Comparison of ENCODE assay signal across 8 cellular contexts in genomic region chr10:127853868-127854768, GRCh38. TPM values are rescaled to one million over a fixed set of nuclear protein-coding genes. Genes with fewer than 3 reads are reported as not detected.
DNase-seq lines count a peak whose midpoint lies in the region; ATAC-seq and TF ChIP-seq lines count a peak whose summit lies in the region.

No MANE protein-coding gene starts in this region.

- ATAC-seq in GM19455 (IDR thresholded peaks at IDR 0.05; ENCODE audit: unreplicated experiment), result peak; percentile 62
- peak; percentile 52 for ATAC-seq in HG03469 (IDR thresholded peaks at IDR 0.05; ENCODE audit: unreplicated experiment)

- DNase-seq in COR-L47 (lab: John Stamatoyannopoulos, UW) (peak; percentile 1), NOMO-1 treated with dmso at 0.1 percent for 144 hours (lab: John Stamatoyannopoulos, UW; ENCODE audit: unreplicated experiment) (peak; percentile 24), fibroblast of peridontal ligament (ENCODE audit: extremely low read depth) (peak; percentile 56), tibial artery (peak in 1 of 2 donors; percentile 55)
- DNase-seq in activated T-cell treated with anti-CD3 and anti-CD28 coated beads, Interleukin-2, amount 50 U/mL, for 1 hour, result peak; percentile 47

- peak; percentile 100 for TF ChIP-seq RAD21 in neural cell (conservative IDR thresholded peaks at IDR 0.05)

- no peak overlapping the region for H3K9ac ChIP-seq in neural cell (ENCODE audit: low read length)

- peaks cover 0 to 3% (median 0%) of the 10 kb centered on the region in 4 donors for H3K4me1 ChIP-seq in tibial artery

- no peaks in the 10 kb centered on the region for H4K20me1 ChIP-seq in neural cell (ENCODE audit: insufficient read depth)

- no peaks in the 10 kb centered on the region for H3K79me2 ChIP-seq in neural cell (replicated peaks; ENCODE audit: insufficient read depth, low read length)

- H3F3A ChIP-seq in neural cell (ENCODE audit: insufficient read depth, low read length, poor library complexity, severe bottlenecking), result no peaks in the 10 kb centered on the region

- H3K9me2 ChIP-seq in neural cell (ENCODE audit: insufficient read depth, low read length), result no peaks in the 10 kb centered on the region

- TF ChIP-seq EP300 in neural cell (conservative IDR thresholded peaks at IDR 0.05; ENCODE audit: poor library complexity, severe bottlenecking), result no peak

- H3K4me2 ChIP-seq in neural cell (ENCODE audit: low read length), result no peak overlapping the region

- H3K9me3 ChIP-seq in neural cell (ENCODE audit: low read length) (no peaks in the 10 kb centered on the region), tibial artery (no peaks in the 10 kb centered on the region)

- H3K4me3 ChIP-seq in neural cell (ENCODE audit: low read length) (no peak overlapping the region), tibial artery (no peak overlapping the region)

- H3K27ac ChIP-seq in neural cell (ENCODE audit: low read length) (no peak overlapping the region), tibial artery (no peak overlapping the region)

- H3K36me3 ChIP-seq in neural cell (ENCODE audit: insufficient read depth, low read length), result no peaks in the 10 kb centered on the region
- H3K36me3 ChIP-seq in tibial artery, result no peaks in the 10 kb centered on the region

- TF ChIP-seq CTCF in neural cell (IDR thresholded peaks at IDR 0.05; ENCODE audit: poor library complexity, severe bottlenecking) (peak; percentile 99), tibial artery (IDR thresholded peaks at IDR 0.05) (peak; percentile 71 to 89)

- intact Hi-C loops in tibial artery (cut with DNase I; ENCODE audit: low total_unique reads), result no loop called here

- H3K27me3 ChIP-seq in neural cell (ENCODE audit: insufficient read depth, low read depth, low read length), result no peaks in the 10 kb centered on the region
- H3K27me3 ChIP-seq in tibial artery, result peaks cover 0 to 13% of the 10 kb centered on the region in 2 donors

- no peak overlapping the region for H2AFZ ChIP-seq in neural cell (ENCODE audit: low read depth, low read length)

TF ChIP-seq in neural cell, 6 proteins besides CTCF, POLR2A, EP300 and RAD21:
- TF ChIP-seq, protein P1, sequence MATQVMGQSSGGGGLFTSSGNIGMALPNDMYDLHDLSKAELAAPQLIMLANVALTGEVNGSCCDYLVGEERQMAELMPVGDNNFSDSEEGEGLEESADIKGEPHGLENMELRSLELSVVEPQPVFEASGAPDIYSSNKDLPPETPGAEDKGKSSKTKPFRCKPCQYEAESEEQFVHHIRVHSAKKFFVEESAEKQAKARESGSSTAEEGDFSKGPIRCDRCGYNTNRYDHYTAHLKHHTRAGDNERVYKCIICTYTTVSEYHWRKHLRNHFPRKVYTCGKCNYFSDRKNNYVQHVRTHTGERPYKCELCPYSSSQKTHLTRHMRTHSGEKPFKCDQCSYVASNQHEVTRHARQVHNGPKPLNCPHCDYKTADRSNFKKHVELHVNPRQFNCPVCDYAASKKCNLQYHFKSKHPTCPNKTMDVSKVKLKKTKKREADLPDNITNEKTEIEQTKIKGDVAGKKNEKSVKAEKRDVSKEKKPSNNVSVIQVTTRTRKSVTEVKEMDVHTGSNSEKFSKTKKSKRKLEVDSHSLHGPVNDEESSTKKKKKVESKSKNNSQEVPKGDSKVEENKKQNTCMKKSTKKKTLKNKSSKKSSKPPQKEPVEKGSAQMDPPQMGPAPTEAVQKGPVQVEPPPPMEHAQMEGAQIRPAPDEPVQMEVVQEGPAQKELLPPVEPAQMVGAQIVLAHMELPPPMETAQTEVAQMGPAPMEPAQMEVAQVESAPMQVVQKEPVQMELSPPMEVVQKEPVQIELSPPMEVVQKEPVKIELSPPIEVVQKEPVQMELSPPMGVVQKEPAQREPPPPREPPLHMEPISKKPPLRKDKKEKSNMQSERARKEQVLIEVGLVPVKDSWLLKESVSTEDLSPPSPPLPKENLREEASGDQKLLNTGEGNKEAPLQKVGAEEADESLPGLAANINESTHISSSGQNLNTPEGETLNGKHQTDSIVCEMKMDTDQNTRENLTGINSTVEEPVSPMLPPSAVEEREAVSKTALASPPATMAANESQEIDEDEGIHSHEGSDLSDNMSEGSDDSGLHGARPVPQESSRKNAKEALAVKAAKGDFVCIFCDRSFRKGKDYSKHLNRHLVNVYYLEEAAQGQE (IDR thresholded peaks at IDR 0.05; ENCODE audit: borderline replicate concordance), result no peak
- TF ChIP-seq SMC3 (conservative IDR thresholded peaks at IDR 0.05; ENCODE audit: poor library complexity), result peak; percentile 99

RNA-seq across cellular contexts. Expression of gene CLRN3, which starts 38.6 kb away (rescaled TPM):
- polyA plus RNA-seq in neural cell, result not detected in 2 replicates
- polyA minus RNA-seq in neural cell, result not detected in 2 replicates

RNA-seq across cellular contexts. Expression of gene PTPRE, which starts 52.8 kb away (rescaled TPM):
- polyA plus RNA-seq in neural cell, result 4.1 and 4.4 TPM in 2 replicates
- polyA minus RNA-seq in neural cell, result 9.7 and 10.0 TPM in 2 replicates
